In genomic region chr4:99894998-99895397, GRCh38 we compare ENCODE assay signal across 8 cellular contexts. TPM values are rescaled to one million over a fixed set of nuclear protein-coding genes. Genes with fewer than 3 reads are reported as not detected.
DNase-seq lines count a peak whose midpoint lies in the region; ATAC-seq and TF ChIP-seq lines count a peak whose summit lies in the region.

No MANE protein-coding gene starts in this region.

- H3K4me3 Mint-ChIP-seq in activated naive CD4-positive, alpha-beta T cell treated with anti-CD3 and anti-CD28 coated beads, Interleukin-2, amount 10 ng/mL, durations not matched to agents 7 days and 5 days, result peak overlapping the region; percentile 93
- H3K4me3 Mint-ChIP-seq in MCF 10A (ENCODE audit: unreplicated experiment), result peak overlapping the region; percentile 96

- DNase-seq in activated naive CD4-positive, alpha-beta T cell treated with anti-CD3 and anti-CD28 coated beads, Interleukin-2, amount 10 ng/mL, durations not matched to agents 7 days and 5 days, result no peak
- DNase-seq in activated naive CD4-positive, alpha-beta T cell treated with anti-CD3 and anti-CD28 coated beads, Interleukin-2, amount 50 U/mL, for 16 hours, result no peak
- DNase-seq in MCF 10A (ENCODE audit: unreplicated experiment) (no peak), upper lobe of left lung (no peak), hepatic stellate cell (ENCODE audit: low spot score) (no peak), GM10248 (ENCODE audit: extremely low spot score) (no peak)

- WGBS in upper lobe of left lung, 2 donors, result 95% methylated on average over 16 of the region's 16 CpGs

- no peaks in the 10 kb centered on the region for H3K9me3 ChIP-seq in mononuclear cell (ENCODE audit: low read depth, low read length)
- H3K9me3 ChIP-seq in upper lobe of left lung, result no peaks in the 10 kb centered on the region

- H3K36me3 ChIP-seq in upper lobe of left lung, result peaks cover 0 to 21% (median 0%) of the 10 kb centered on the region in 4 donors

- CTCF ChIA-PET in activated naive CD4-positive, alpha-beta T cell treated with anti-CD3 and anti-CD28 coated beads, Interleukin-2, amount 10 ng/mL, durations not matched to agents 7 days and 5 days (lab: Charles Lee), result interaction anchor here (1.1 to 2.0 kb wide), 4 partner anchors 53 to 331 kb away, joined by 3 to 12 read pairs (median 5); partner anchors contain the start of gene TRMT10A
- CTCF ChIA-PET in MCF 10A (lab: Yijun Ruan, JAX) (interaction anchor here (0.6 to 1.5 kb wide), 2 partner anchors 53 to 82 kb away, joined by 3 to 10 read pairs; no protein-coding TSS in a partner anchor), GM10248 (lab: Yijun Ruan, JAX) (interaction anchor here (1.2 to 2.5 kb wide), 4 partner anchors 18 to 83 kb away, joined by 3 to 13 read pairs (median 4); no protein-coding TSS in a partner anchor)

- no TSS peak for BruUV-seq in MCF 10A (replicated peaks; lab: Mats Ljungman, UMichigan)

- ATAC-seq in upper lobe of left lung (ENCODE audit: low FRiP score in 2 of 2) (no peak), HG02852 (IDR thresholded peaks at IDR 0.05; ENCODE audit: unreplicated experiment) (no peak)

- H3K27me3 Mint-ChIP-seq in activated naive CD4-positive, alpha-beta T cell treated with anti-CD3 and anti-CD28 coated beads, Interleukin-2, amount 10 ng/mL, durations not matched to agents 7 days and 5 days, result no peaks in the 10 kb centered on the region
- H3K27me3 Mint-ChIP-seq in MCF 10A (ENCODE audit: insufficient read depth, unreplicated experiment), result no peaks in the 10 kb centered on the region

- H3K27ac Mint-ChIP-seq in activated naive CD4-positive, alpha-beta T cell treated with anti-CD3 and anti-CD28 coated beads, Interleukin-2, amount 10 ng/mL, durations not matched to agents 7 days and 5 days, result peak overlapping the region; percentile 89
- H3K27ac Mint-ChIP-seq in MCF 10A (ENCODE audit: low read depth, unreplicated experiment), result peak overlapping the region; percentile 98

- POLR2A ChIA-PET in MCF 10A (lab: Yijun Ruan, JAX) (interaction anchor here (0.7 to 3.5 kb wide), 20 partner anchors 8 to 966 kb away, joined by 3 to 62 read pairs (median 4); partner anchors contain the start of genes DAPP1, DNAJB14, EIF4E and H2AZ1), GM10248 (lab: Yijun Ruan, JAX) (interaction anchor here (0.6 to 1.5 kb wide), 5 partner anchors 10 to 331 kb away, joined by 3 to 15 read pairs (median 5); partner anchors contain the start of genes DNAJB14, H2AZ1 and TRMT10A)

- TF ChIP-seq POLR2A in upper lobe of left lung (IDR thresholded peaks at IDR 0.05), result no peak

- peak overlapping the region; percentile 78 to 93 (median 86) for H3K27ac ChIP-seq in upper lobe of left lung

- intact Hi-C loops in MCF 10A (cut with micrococcal nuclease), result no loop called here

- H3K4me1 ChIP-seq in mononuclear cell (ENCODE audit: insufficient read depth, low read length), result peaks cover 22% of the 10 kb centered on the region
- H3K4me1 ChIP-seq in upper lobe of left lung, result peaks cover 14 to 36% (median 28%) of the 10 kb centered on the region in 4 donors

- peak overlapping the region; percentile 29 for H3K4me3 ChIP-seq in mononuclear cell (ENCODE audit: low read length)
- peak overlapping the region in 3 of 4 donors; percentile 67 to 91 (median 82) for H3K4me3 ChIP-seq in upper lobe of left lung

- no peaks in the 10 kb centered on the region for H3K27me3 ChIP-seq in mononuclear cell (ENCODE audit: insufficient read depth, low read length)
- no peaks in the 10 kb centered on the region for H3K27me3 ChIP-seq in upper lobe of left lung

- H3K36me3 Mint-ChIP-seq in activated naive CD4-positive, alpha-beta T cell treated with anti-CD3 and anti-CD28 coated beads, Interleukin-2, amount 10 ng/mL, durations not matched to agents 7 days and 5 days, result peaks cover 23% of the 10 kb centered on the region
- H3K36me3 Mint-ChIP-seq in MCF 10A (ENCODE audit: insufficient read depth, unreplicated experiment), result peaks cover 23% of the 10 kb centered on the region

- H3K4me1 Mint-ChIP-seq in activated naive CD4-positive, alpha-beta T cell treated with anti-CD3 and anti-CD28 coated beads, Interleukin-2, amount 10 ng/mL, durations not matched to agents 7 days and 5 days, result peaks cover 41% of the 10 kb centered on the region
- H3K4me1 Mint-ChIP-seq in MCF 10A (ENCODE audit: insufficient read depth, unreplicated experiment), result peaks cover 27% of the 10 kb centered on the region

- TF ChIP-seq CTCF in MCF 10A (IDR thresholded peaks at IDR 0.05; ENCODE audit: unreplicated experiment) (no peak), upper lobe of left lung (IDR thresholded peaks at IDR 0.05) (no peak), GM10248 (IDR thresholded peaks at IDR 0.05; ENCODE audit: control extremely low read depth, extremely low read depth, low read depth, missing control alignments) (no peak)

- H3K9me3 Mint-ChIP-seq in activated naive CD4-positive, alpha-beta T cell treated with anti-CD3 and anti-CD28 coated beads, Interleukin-2, amount 10 ng/mL, durations not matched to agents 7 days and 5 days, result no peaks in the 10 kb centered on the region
- H3K9me3 Mint-ChIP-seq in MCF 10A (ENCODE audit: unreplicated experiment), result no peaks in the 10 kb centered on the region

- TF ChIP-seq EP300 in upper lobe of left lung (IDR thresholded peaks at IDR 0.05), result no peak

RNA-seq across cellular contexts. Expression of gene LAMTOR3, which starts 0.8 kb away (rescaled TPM):
- total RNA-seq in MCF 10A (2022) (33.5 and 35.9 TPM in 2 replicates), mononuclear cell (41.0 TPM), upper lobe of left lung (10 to 100 TPM in 5 of 6 donors, 1 to 10 TPM in 1; 6.4 to 46.3 (median 40.9) TPM)

RNA-seq across cellular contexts. Expression of gene DNAJB14, which starts 51.4 kb away (rescaled TPM):
- 50.2 and 54.5 TPM in 2 replicates for total RNA-seq in MCF 10A (2022)
- total RNA-seq in mononuclear cell, result 70.1 TPM
- total RNA-seq in upper lobe of left lung, result 10 to 100 TPM; 37.7 to 57.4 (median 47.3) TPM

RNA-seq across cellular contexts. Expression of gene H2AZ1, which starts 55.1 kb away (rescaled TPM):
- 264 and 298 TPM in 2 replicates for total RNA-seq in MCF 10A (2022)
- total RNA-seq in mononuclear cell, result 87.9 TPM
- total RNA-seq in upper lobe of left lung, result 100 to 1,000 TPM in 4 of 6 donors, 10 to 100 TPM in 2; 21.0 to 144 (median 112) TPM
